ENCODE assay signal across 1 cellular context in the genomic region with DNA sequence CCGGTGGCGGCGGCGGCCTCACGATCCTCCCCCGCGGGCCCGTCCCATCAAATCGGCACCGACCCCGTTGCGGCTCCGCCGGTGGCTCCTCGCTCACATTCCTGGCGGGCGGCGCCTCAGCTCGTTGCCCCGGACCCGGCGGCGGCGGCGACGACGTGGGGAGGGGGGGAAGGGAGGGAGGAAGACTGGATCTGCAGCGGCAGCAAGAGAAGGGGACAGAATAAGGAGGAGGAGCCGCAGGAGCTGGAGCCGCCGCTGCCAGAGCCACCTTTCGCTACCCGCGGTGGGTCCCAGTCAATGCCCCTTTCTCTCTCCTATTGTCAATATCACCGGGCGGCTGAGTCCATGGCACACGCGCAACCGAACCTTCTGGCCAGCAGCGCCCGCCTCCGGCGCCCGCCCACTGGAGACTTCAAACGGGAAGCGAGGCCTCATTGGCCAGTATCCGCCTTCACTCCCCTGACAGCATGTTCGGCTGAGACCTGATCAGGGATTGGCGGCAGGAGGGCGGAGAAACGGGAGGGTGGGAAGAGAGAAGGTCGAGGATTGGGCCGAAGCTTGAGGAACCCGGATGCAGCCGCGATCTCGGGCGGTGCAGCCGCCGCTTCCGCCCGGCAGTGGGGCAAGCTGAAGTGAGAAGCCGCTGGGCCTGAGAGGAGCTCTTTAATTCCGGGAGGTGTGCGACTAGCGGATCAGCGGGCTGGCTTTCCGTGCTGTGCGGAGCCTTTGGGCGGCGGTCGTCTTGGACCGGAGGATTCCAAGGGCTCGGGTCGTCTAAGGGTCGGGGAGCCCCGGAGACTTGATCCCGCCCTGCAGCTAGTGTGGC.
TF ChIP-seq lines count a peak whose summit lies in the region.

Gene PPP2R5E, minus strand, starts transcription at position 378 of the 826 bp plus-strand sequence. CDS start 3,692 bp downstream, outside the sequence.

TF ChIP-seq in K562, 482 proteins besides CTCF, POLR2A, EP300 and RAD21 (continued from another document and continues in another):
- TF ChIP-seq, protein P1, sequence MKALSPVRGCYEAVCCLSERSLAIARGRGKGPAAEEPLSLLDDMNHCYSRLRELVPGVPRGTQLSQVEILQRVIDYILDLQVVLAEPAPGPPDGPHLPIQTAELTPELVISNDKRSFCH (CRISPR knock-in tag; IDR thresholded peaks at IDR 0.05), result no peak
- TF ChIP-seq, protein P1 (tag; IDR thresholded peaks at IDR 0.05), result no peak
- TF ChIP-seq BCLAF1 (IDR thresholded peaks at IDR 0.05; ENCODE audit: borderline replicate concordance in 1 of 2, control insufficient read depth in 1 of 2, low read depth in 2 of 2, low read length in 1 of 2), result no peak
- TF ChIP-seq, protein P2, sequence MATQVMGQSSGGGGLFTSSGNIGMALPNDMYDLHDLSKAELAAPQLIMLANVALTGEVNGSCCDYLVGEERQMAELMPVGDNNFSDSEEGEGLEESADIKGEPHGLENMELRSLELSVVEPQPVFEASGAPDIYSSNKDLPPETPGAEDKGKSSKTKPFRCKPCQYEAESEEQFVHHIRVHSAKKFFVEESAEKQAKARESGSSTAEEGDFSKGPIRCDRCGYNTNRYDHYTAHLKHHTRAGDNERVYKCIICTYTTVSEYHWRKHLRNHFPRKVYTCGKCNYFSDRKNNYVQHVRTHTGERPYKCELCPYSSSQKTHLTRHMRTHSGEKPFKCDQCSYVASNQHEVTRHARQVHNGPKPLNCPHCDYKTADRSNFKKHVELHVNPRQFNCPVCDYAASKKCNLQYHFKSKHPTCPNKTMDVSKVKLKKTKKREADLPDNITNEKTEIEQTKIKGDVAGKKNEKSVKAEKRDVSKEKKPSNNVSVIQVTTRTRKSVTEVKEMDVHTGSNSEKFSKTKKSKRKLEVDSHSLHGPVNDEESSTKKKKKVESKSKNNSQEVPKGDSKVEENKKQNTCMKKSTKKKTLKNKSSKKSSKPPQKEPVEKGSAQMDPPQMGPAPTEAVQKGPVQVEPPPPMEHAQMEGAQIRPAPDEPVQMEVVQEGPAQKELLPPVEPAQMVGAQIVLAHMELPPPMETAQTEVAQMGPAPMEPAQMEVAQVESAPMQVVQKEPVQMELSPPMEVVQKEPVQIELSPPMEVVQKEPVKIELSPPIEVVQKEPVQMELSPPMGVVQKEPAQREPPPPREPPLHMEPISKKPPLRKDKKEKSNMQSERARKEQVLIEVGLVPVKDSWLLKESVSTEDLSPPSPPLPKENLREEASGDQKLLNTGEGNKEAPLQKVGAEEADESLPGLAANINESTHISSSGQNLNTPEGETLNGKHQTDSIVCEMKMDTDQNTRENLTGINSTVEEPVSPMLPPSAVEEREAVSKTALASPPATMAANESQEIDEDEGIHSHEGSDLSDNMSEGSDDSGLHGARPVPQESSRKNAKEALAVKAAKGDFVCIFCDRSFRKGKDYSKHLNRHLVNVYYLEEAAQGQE (CRISPR knock-in tag; IDR thresholded peaks at IDR 0.05; ENCODE audit: low read depth), result no peak
- no peak for TF ChIP-seq CBFA2T2 (conservative IDR thresholded peaks at IDR 0.05)
- TF ChIP-seq ZBTB40 (IDR thresholded peaks at IDR 0.05), result peak; percentile 79
- TF ChIP-seq ZBTB40 (CRISPR knock-in tag; IDR thresholded peaks at IDR 0.05), result no peak
- TF ChIP-seq ZNF57 (CRISPR knock-in tag; IDR thresholded peaks at IDR 0.05), result no peak
- TF ChIP-seq TSHZ1 (CRISPR knock-in tag; IDR thresholded peaks at IDR 0.05), result no peak
- no peak for TF ChIP-seq NFATC3 (IDR thresholded peaks at IDR 0.05)
- no peak for TF ChIP-seq ZNF174 (CRISPR knock-in tag; IDR thresholded peaks at IDR 0.05)
- TF ChIP-seq TEAD4 (IDR thresholded peaks at IDR 0.05; ENCODE audit: low read length), result no peak
- no peak for TF ChIP-seq TEAD4 (CRISPR knock-in tag; IDR thresholded peaks at IDR 0.05; ENCODE audit: borderline replicate concordance)
- TF ChIP-seq, protein P3, sequence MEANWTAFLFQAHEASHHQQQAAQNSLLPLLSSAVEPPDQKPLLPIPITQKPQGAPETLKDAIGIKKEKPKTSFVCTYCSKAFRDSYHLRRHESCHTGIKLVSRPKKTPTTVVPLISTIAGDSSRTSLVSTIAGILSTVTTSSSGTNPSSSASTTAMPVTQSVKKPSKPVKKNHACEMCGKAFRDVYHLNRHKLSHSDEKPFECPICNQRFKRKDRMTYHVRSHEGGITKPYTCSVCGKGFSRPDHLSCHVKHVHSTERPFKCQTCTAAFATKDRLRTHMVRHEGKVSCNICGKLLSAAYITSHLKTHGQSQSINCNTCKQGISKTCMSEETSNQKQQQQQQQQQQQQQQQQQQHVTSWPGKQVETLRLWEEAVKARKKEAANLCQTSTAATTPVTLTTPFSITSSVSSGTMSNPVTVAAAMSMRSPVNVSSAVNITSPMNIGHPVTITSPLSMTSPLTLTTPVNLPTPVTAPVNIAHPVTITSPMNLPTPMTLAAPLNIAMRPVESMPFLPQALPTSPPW (CRISPR knock-in tag; IDR thresholded peaks at IDR 0.05), result peak; percentile 82
- TF ChIP-seq LARP7 (IDR thresholded peaks at IDR 0.05), result no peak
- no peak for TF ChIP-seq NUFIP1 (IDR thresholded peaks at IDR 0.05; ENCODE audit: partially characterized antibody)
- no peak for TF ChIP-seq BRF1 (IDR thresholded peaks at IDR 0.05; ENCODE audit: borderline replicate concordance, extremely low read depth, insufficient read length)
- no peak for TF ChIP-seq SLC30A9 (CRISPR knock-in tag; IDR thresholded peaks at IDR 0.05)
- TF ChIP-seq ZNF551 (CRISPR knock-in tag; IDR thresholded peaks at IDR 0.05), result no peak
- no peak for TF ChIP-seq SMARCC2 (IDR thresholded peaks at IDR 0.05; ENCODE audit: low read depth)
- 0 out of 4 replicates have a peak, but pooled peaks of 1 of the 2 experiments have one; percentile 17 for TF ChIP-seq TEAD1 (CRISPR knock-in tag; IDR thresholded peaks at IDR 0.05)
- TF ChIP-seq CHD2 (IDR thresholded peaks at IDR 0.05; ENCODE audit: low read depth, low read length), result peak; percentile 74
- no peak for TF ChIP-seq NCOA1 (IDR thresholded peaks at IDR 0.05; ENCODE audit: low read depth)
- TF ChIP-seq ESRRB (CRISPR knock-in tag; IDR thresholded peaks at IDR 0.05; ENCODE audit: borderline replicate concordance), result no peak
- TF ChIP-seq YY1 (IDR thresholded peaks at IDR 0.05; ENCODE audit: borderline replicate concordance in 1 of 3, control insufficient read depth in 1 of 3, extremely low read depth in 1 of 3, insufficient read depth in 3 of 3, insufficient read length in 1 of 3, insufficient replicate concordance in 2 of 3, low read depth in 1 of 3, low read length in 2 of 3), result no peak
- TF ChIP-seq MCM3 (IDR thresholded peaks at IDR 0.05), result no peak
- TF ChIP-seq ZNF785 (CRISPR knock-in tag; IDR thresholded peaks at IDR 0.05), result no peak
- TF ChIP-seq SRSF3 (IDR thresholded peaks at IDR 0.05; ENCODE audit: insufficient read depth, low read length), result no peak
- TF ChIP-seq ARID2 (IDR thresholded peaks at IDR 0.05), result no peak
- TF ChIP-seq ZNF717 (CRISPR knock-in tag; IDR thresholded peaks at IDR 0.05), result no peak
- no peak for TF ChIP-seq NR2C2 (CRISPR knock-in tag; IDR thresholded peaks at IDR 0.05)
- TF ChIP-seq NR2C2 (tag; IDR thresholded peaks at IDR 0.05), result peak; percentile 28; the same call in 1 of the 2 replicates
- 0 out of 2 replicates have a peak, but pooled peaks have one; percentile 48 for TF ChIP-seq CXXC5 (CRISPR knock-in tag; IDR thresholded peaks at IDR 0.05)
- TF ChIP-seq ZNF274 (IDR thresholded peaks at IDR 0.05; ENCODE audit: borderline replicate concordance, low read depth, low read length), result no peak
